17 cellular contexts compared by ENCODE assay signal in genomic region chr3:194194757-194195086, GRCh38. TPM values are rescaled to one million over a fixed set of nuclear protein-coding genes. Genes with fewer than 3 reads are reported as not detected.
"Had no signal": no experiment of that assay in that cellular context is flagged by ENCODE, and none has a peak within 500 bp of the region (broad histone marks: within the 10 kb centered on the region; RNA-seq: fewer than 3 reads in every experiment).

No MANE protein-coding gene starts in this region.

- DNase-seq: activated CD4-positive, alpha-beta T cell treated with anti-CD3 and anti-CD28 coated beads, Interleukin-2, amount 50 U/mL, for 48 hours; activated naive CD4-positive, alpha-beta T cell; adrenal gland; central memory CD4-positive, alpha-beta T cell; cortex of kidney; effector CD8-positive, alpha-beta T cell; gastrocnemius medialis; heart right ventricle; mammary epithelial cell; mucosa of descending colon; nucleus accumbens; stimulated activated CD4-positive, alpha-beta T cell treated with anti-CD3 and anti-CD28 coated beads, Interleukin-2, amount 100 ng/mL, for 24 hours; T-helper 17 cell; testis had no signal

- H3K27ac ChIP-seq: adrenal gland, epithelial cell of prostate, gastrocnemius medialis, heart right ventricle, testis had no signal

- H3K9me3 ChIP-seq: adrenal gland, gastrocnemius medialis, mucosa of descending colon, testis had no signal

- H3K27me3 ChIP-seq: adrenal gland, gastrocnemius medialis, testis had no signal

- H3K4me1 ChIP-seq: adrenal gland, gastrocnemius medialis, testis had no signal

- H3K4me3 ChIP-seq: adrenal gland, gastrocnemius medialis, heart right ventricle, mucosa of descending colon, testis had no signal

- H3K36me3 ChIP-seq: adrenal gland, gastrocnemius medialis, heart right ventricle had no signal

- H3K4me3 Mint-ChIP-seq: T-helper 17 cell had no signal

- ATAC-seq: gastrocnemius medialis, sciatic nerve had no signal

- H3K36me3 Mint-ChIP-seq: naive thymus-derived CD8-positive, alpha-beta T cell had no signal

RNA-seq across cellular contexts. Expression of gene HES1, which starts 58.8 kb away (rescaled TPM):
- total RNA-seq: naive thymus-derived CD8-positive, alpha-beta T cell had no signal
- polyA plus RNA-seq: naive thymus-derived CD8-positive, alpha-beta T cell had no signal
